15 cellular contexts compared by ENCODE assay signal in genomic region chr16:87063543-87063942, GRCh38.
A peak's percentile ranks its signal among the peaks of the same experiment; 100 is the strongest.
DNase-seq lines count a peak whose midpoint lies in the region; ATAC-seq and TF ChIP-seq lines count a peak whose summit lies in the region.
"Had no signal": no experiment of that assay in that cellular context is flagged by ENCODE, and none has a peak within 500 bp of the region (broad histone marks: within the 10 kb centered on the region; RNA-seq: fewer than 3 reads in every experiment).

No MANE protein-coding gene starts in this region.

- in situ Hi-C loops in brain microvascular endothelial cell (cut with HindIII; ENCODE audit: low pct_ligation_motif_present, low sequenced_read_pairs) = loop anchor here (5.0 kb wide), 1 partner anchor 491 kb away; no protein-coding TSS in a partner anchor

- TF ChIP-seq POLR2A in NB4 (IDR thresholded peaks at IDR 0.05; ENCODE audit: extremely low read depth, insufficient read length) (no peak), sigmoid colon (IDR thresholded peaks at IDR 0.05) (no peak), vagina (IDR thresholded peaks at IDR 0.05) (no peak)

- H3K36me3 ChIP-seq in brain microvascular endothelial cell (replicated peaks) = no peaks in the 10 kb centered on the region
- H3K36me3 ChIP-seq in sigmoid colon = no peaks in the 10 kb centered on the region
- no peaks in the 10 kb centered on the region for H3K36me3 ChIP-seq in vagina

- no peaks in the 10 kb centered on the region for H3K4me1 ChIP-seq in sigmoid colon
- H3K4me1 ChIP-seq in vagina = no peaks in the 10 kb centered on the region

- intact Hi-C loops in sigmoid colon (cut with DNase I) = loop anchor here (10.0 kb wide), 1 partner anchor 211 kb away; no protein-coding TSS in a partner anchor
- intact Hi-C loops in vagina (cut with DNase I) = no loop called here

- peak; percentile 55 for DNase-seq in NB4 (ENCODE audit: low read depth)
- no peak for DNase-seq in brain microvascular endothelial cell
- peak; percentile 28 for DNase-seq in left lobe of liver (ENCODE audit: low spot score)
- DNase-seq in sigmoid colon = peak; percentile 13
- no peak for DNase-seq in AG08396 (ENCODE audit: low spot score)
- no peak for DNase-seq in vagina (ENCODE audit: extremely low spot score in 2 of 2)
- DNase-seq: CD4-positive, alpha-beta T cell; DMS79; HCEC 1CT; KG1; NCI-H1092 treated with DMSO at 0.1 percent for 48 hours; NCI-H1694 had no signal

- peak overlapping the region; percentile 77 for H3K27ac ChIP-seq in brain microvascular endothelial cell
- no peak overlapping the region for H3K27ac ChIP-seq in sigmoid colon
- no peak overlapping the region for H3K27ac ChIP-seq in vagina
- H3K27ac ChIP-seq: HL-60 had no signal

- peak overlapping the region; percentile 79 for H3K4me3 ChIP-seq in NB4 (ENCODE audit: low read depth, low read length)
- peak overlapping the region; percentile 31 for H3K4me3 ChIP-seq in brain microvascular endothelial cell (ENCODE audit: low read depth, low read length)
- H3K4me3 ChIP-seq in sigmoid colon = no peak overlapping the region
- H3K4me3 ChIP-seq in vagina = no peak overlapping the region

- WGBS in sigmoid colon, 2 donors = 88 to 90% methylated on average over 19 of the region's 19 CpGs

- ATAC-seq in left lobe of liver (no peak), HG03097 (IDR thresholded peaks at IDR 0.05; ENCODE audit: low FRiP score, unreplicated experiment) (no peak), HG02759 (IDR thresholded peaks at IDR 0.05; ENCODE audit: unreplicated experiment) (no peak)

- H3K27me3 ChIP-seq in brain microvascular endothelial cell (replicated peaks) (no peaks in the 10 kb centered on the region), sigmoid colon (peaks cover 0 to 82% (median 35%) of the 10 kb centered on the region in 3 donors), vagina (no peaks in the 10 kb centered on the region)

- TF ChIP-seq CTCF in NB4 (IDR thresholded peaks at IDR 0.05; ENCODE audit: low read depth, low read length) (no peak), brain microvascular endothelial cell (IDR thresholded peaks at IDR 0.05; ENCODE audit: low read depth, low read length, missing control alignments) (no peak), sigmoid colon (IDR thresholded peaks at IDR 0.05) (no peak), vagina (IDR thresholded peaks at IDR 0.05) (no peak)

- H3K9me3 ChIP-seq in sigmoid colon (no peaks in the 10 kb centered on the region), vagina (no peaks in the 10 kb centered on the region)

- TF ChIP-seq EP300 in sigmoid colon (IDR thresholded peaks at IDR 0.05) = no peak

Comparison
In these comparisons a context has a peak if more than half of its experiments do, and no peak if none do; other contexts are left out.
1. DNase-seq: peak in NB4 (single experiment), left lobe of liver (single experiment) and sigmoid colon (single experiment); none in brain microvascular endothelial cell (single experiment), AG08396 (single experiment) and vagina (0 of 2).
2. H3K4me3 ChIP-seq: peak in NB4 (single experiment) and brain microvascular endothelial cell (single experiment); none in sigmoid colon (0 of 4) and vagina (0 of 2).